Comparison of ENCODE assay signal across 29 cellular contexts in genomic region chr17:33316733-33317132, GRCh38. TPM values are rescaled to one million over a fixed set of nuclear protein-coding genes. Genes with fewer than 3 reads are reported as not detected.
"Had no signal": no experiment of that assay in that cellular context is flagged by ENCODE, and none has a peak within 500 bp of the region (broad histone marks: within the 10 kb centered on the region; RNA-seq: fewer than 3 reads in every experiment).

No MANE protein-coding gene starts in this region.

- H3K27me3 ChIP-seq: testis, thyroid gland, upper lobe of left lung, uterus, vagina had no signal

- FAIRE-seq: urothelium cell line had no signal

- DNase-seq: stimulated activated CD4-positive, alpha-beta T cell treated with anti-CD3 and anti-CD28 coated beads, Interleukin-2, amount 100 ng/mL, for 48 hours; stimulated activated CD4-positive, alpha-beta T cell treated with anti-CD3 and anti-CD28 coated beads, Interleukin-4, amount 100 ng/mL, for 1 hour; stimulated activated CD4-positive, alpha-beta T cell treated with anti-CD3 and anti-CD28 coated beads, Interleukin-4, amount 100 ng/mL, for 24 hours; stimulated activated CD4-positive, alpha-beta T cell treated with anti-CD3 and anti-CD28 coated beads, Interleukin-4, amount 100 ng/mL, for 4 hours; stimulated activated CD8-positive, alpha-beta memory T cell treated with anti-CD3 and anti-CD28 coated beads, Interleukin-4, amount 100 ng/mL, for 48 hours; stimulated activated naive B cell treated with anti-CD40 and anti-IgM and Interleukin-4, amounts not matched to agents 10 μg/mL and 1 μg/mL and 100 μg/mL, for 72 hours; stimulated activated naive CD4-positive, alpha-beta T cell; stimulated activated naive CD4-positive, alpha-beta T cell treated with Interleukin-2 at 50 U/mL for 16 hours; stimulated activated naive CD8-positive, alpha-beta T cell treated with anti-CD3 and anti-CD28 coated beads, Interleukin-15, amount 100 ng/mL, for 72 hours; stimulated activated naive CD8-positive, alpha-beta T cell treated with anti-CD3 and anti-CD28 coated beads, Interleukin-15, Interleukin-2, amounts not matched to agents 100 U/mL and 50 U/mL, for 24 hours; stomach; substantia nigra; testis; thyroid gland; tibial artery; transverse colon; trophoblast cell; upper lobe of left lung; upper lobe of right lung; uterus had no signal

- H3K36me3 ChIP-seq: stomach, suprapubic skin, thoracic aorta, thyroid gland, tibial artery, tibial nerve, transverse colon, upper lobe of left lung, upper lobe of right lung, uterus, vagina had no signal

- H3K9me3 ChIP-seq: stomach, suprapubic skin, testis, thoracic aorta, thyroid gland, tibial artery, tibial nerve, transverse colon, upper lobe of left lung, upper lobe of right lung, uterus, vagina had no signal

- H3K4me1 ChIP-seq: stomach, suprapubic skin, testis, thyroid gland, tibial artery, tibial nerve, transverse colon, upper lobe of left lung, upper lobe of right lung, uterus, vagina had no signal

- H3K27ac ChIP-seq: stomach, suprapubic skin, testis, thoracic aorta, thyroid gland, tibial artery, tibial nerve, transverse colon, upper lobe of left lung, upper lobe of right lung, uterus, vagina had no signal

- H3K4me3 ChIP-seq: stomach, suprapubic skin, testis, thoracic aorta, thyroid gland, tibial artery, tibial nerve, transverse colon, upper lobe of left lung, upper lobe of right lung, uterus, vagina had no signal

- ATAC-seq: stimulated activated effector memory CD8-positive, alpha-beta T cell treated with anti-CD3 and anti-CD28 coated beads, Interleukin-12 subunit alpha, Interleukin-12 subunit beta, amount 100 ng/mL, for 72 hours; stimulated activated memory B cell treated with anti-CD40 and anti-IgM and Interleukin-4, amounts not matched to agents 10 μg/mL and 1 μg/mL and 100 μg/mL, for 72 hours; stimulated activated naive B cell treated with anti-CD40 and anti-IgM and Interleukin-4, amounts not matched to agents 10 μg/mL and 1 μg/mL and 100 μg/mL, for 72 hours; stimulated activated naive CD8-positive, alpha-beta T cell treated with anti-CD3 and anti-CD28 coated beads, Interleukin-15, amount 100 ng/mL, for 72 hours; stimulated activated naive CD8-positive, alpha-beta T cell treated with anti-CD3 and anti-CD28 coated beads, Interleukin-15, Interleukin-2, amounts not matched to agents 100 U/mL and 50 U/mL, for 24 hours; upper lobe of right lung had no signal

RNA-seq across cellular contexts. Expression of gene ASIC2, which starts 23.6 kb away (rescaled TPM):
- total RNA-seq: subcutaneous adipose tissue, suprapubic skin, thyroid gland, upper lobe of right lung, ureter, vagina had no signal
